Comparison of ENCODE assay signal across 8 cellular contexts in the genomic region with DNA sequence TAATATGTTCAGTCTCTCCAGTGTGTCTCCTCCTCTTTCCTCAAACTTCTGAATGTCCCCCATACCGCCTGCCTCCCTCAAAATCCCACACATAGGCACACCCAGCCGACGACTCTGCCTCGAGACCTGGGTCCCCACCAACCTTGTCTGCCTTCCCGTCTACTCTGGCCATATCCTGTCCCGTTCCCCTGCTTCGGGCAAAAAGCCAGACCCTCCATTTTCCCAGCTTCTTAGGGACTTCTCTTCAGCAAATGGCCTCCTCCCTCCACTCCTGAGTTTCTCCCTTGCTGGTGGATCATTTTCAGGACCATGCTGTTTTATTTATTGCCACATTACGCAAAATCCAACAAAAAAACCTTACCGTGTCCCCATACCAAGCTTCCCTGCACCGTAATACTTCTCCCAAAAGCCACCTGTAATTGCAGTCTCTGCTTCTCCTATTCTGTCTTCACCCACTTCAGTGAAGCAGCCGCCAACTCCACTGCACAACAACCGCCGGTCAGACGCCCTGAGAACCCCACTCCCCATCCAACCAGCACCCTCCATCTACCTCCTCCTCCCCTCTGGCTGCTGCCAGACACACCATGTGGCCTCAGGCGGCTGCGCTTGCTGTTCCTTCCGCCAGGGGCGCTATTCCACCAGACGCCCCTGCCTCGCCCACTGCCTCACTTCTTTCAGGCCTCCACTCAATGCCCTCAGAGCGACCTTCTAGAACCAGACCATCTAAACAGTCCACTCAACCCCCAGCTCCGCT.
DNase-seq lines count a peak whose midpoint lies in the region; ATAC-seq, FAIRE-seq and TF ChIP-seq lines count a peak whose summit lies in the region.

No MANE protein-coding gene starts in this region.

- no peaks in the 10 kb centered on the region for H3K27me3 ChIP-seq in MM.1S (replicated peaks; ENCODE audit: insufficient read depth, low read length)
- H3K27me3 ChIP-seq in right atrium auricular region = no peaks in the 10 kb centered on the region
- H3K27me3 ChIP-seq in small intestine (ENCODE audit: control insufficient read depth in 2 of 2, insufficient read depth in 2 of 2, low read length in 2 of 2) = no peaks in the 10 kb centered on the region

- no peaks in the 10 kb centered on the region for H4K20me1 ChIP-seq in MM.1S (ENCODE audit: insufficient read depth, low read length)

- no peak overlapping the region for H3K9ac ChIP-seq in MM.1S (ENCODE audit: low read length)

- H3K36me3 ChIP-seq in MM.1S (replicated peaks; ENCODE audit: insufficient read depth, low read length) = no peaks in the 10 kb centered on the region
- no peaks in the 10 kb centered on the region for H3K36me3 ChIP-seq in right atrium auricular region
- H3K36me3 ChIP-seq in small intestine (ENCODE audit: control insufficient read depth in 2 of 2, insufficient read depth in 2 of 2, low read length in 2 of 2) = peaks cover 0 to 1% of the 10 kb centered on the region in 2 donors

- no peaks in the 10 kb centered on the region for H3F3A ChIP-seq in MM.1S (ENCODE audit: insufficient read depth, low read length)

- no peaks in the 10 kb centered on the region for H3K9me3 ChIP-seq in MM.1S (replicated peaks; ENCODE audit: insufficient read depth, low read length)
- H3K9me3 ChIP-seq in right atrium auricular region = no peaks in the 10 kb centered on the region
- no peaks in the 10 kb centered on the region for H3K9me3 ChIP-seq in small intestine (ENCODE audit: control insufficient read depth, low read depth)

- H3K79me2 ChIP-seq in MM.1S (ENCODE audit: low read length) = no peaks in the 10 kb centered on the region

- ATAC-seq in GM21737 (IDR thresholded peaks at IDR 0.05; ENCODE audit: unreplicated experiment) = no peak

- DNase-seq in ELF-1 (ENCODE audit: low read depth, low spot score) = peak; percentile 92
- peak; percentile 25 for DNase-seq in H4 (ENCODE audit: low spot score)
- peak; percentile 56 for DNase-seq in MM.1S
- peak; percentile 36 for DNase-seq in activated CD8-positive, alpha-beta memory T cell treated with anti-CD3 and anti-CD28 coated beads, Interleukin-2, amount 50 U/mL, for 4 hours
- DNase-seq in right atrium auricular region (ENCODE audit: low spot score) = no peak
- DNase-seq in stimulated activated CD4-positive, alpha-beta T cell treated with anti-CD3 and anti-CD28 coated beads, TNF-alpha, amount 100 ng/mL, for 48 hours (ENCODE audit: low read depth in 3 of 3) = peak; percentile 17 to 31 (median 29)
- DNase-seq in small intestine = no peak

- WGBS in small intestine, 3 donors = 70 to 95% (median 87%) methylated on average over 21 to 22 of the region's 22 CpGs

- H3K27ac ChIP-seq in MM.1S (ENCODE audit: low read length) (no peak overlapping the region), right atrium auricular region (no peak overlapping the region), small intestine (ENCODE audit: low read depth in 1 of 2, low read length in 1 of 2) (no peak overlapping the region)

- H3K9me2 ChIP-seq in MM.1S (replicated peaks; ENCODE audit: insufficient read depth, low read length) = no peaks in the 10 kb centered on the region

- H3K4me2 ChIP-seq in MM.1S (ENCODE audit: low read depth, low read length) = no peak overlapping the region

- H3K4me1 ChIP-seq in MM.1S (ENCODE audit: low read length) (no peaks in the 10 kb centered on the region), right atrium auricular region (no peaks in the 10 kb centered on the region), small intestine (ENCODE audit: control insufficient read depth in 2 of 2, insufficient read depth in 1 of 2, low read depth in 1 of 2, low read length in 1 of 2) (no peaks in the 10 kb centered on the region)

- TF ChIP-seq CTCF in MM.1S (IDR thresholded peaks at IDR 0.05; ENCODE audit: low read length) (peak; percentile 95), right atrium auricular region (IDR thresholded peaks at IDR 0.05) (peak; percentile 17 to 60)

- no peak for FAIRE-seq in small intestine (lab: Jason Lieb, UNC)

- H2AFZ ChIP-seq in MM.1S (ENCODE audit: low read length) = no peak overlapping the region

- no peak overlapping the region for H3K4me3 ChIP-seq in MM.1S (ENCODE audit: low read length)
- H3K4me3 ChIP-seq in right atrium auricular region = no peak overlapping the region
- H3K4me3 ChIP-seq in small intestine (ENCODE audit: low read depth in 1 of 2, low read length in 2 of 2) = no peak overlapping the region

Comparison
In these comparisons a context has a peak if more than half of its experiments do, and no peak if none do; other contexts are left out.
1. DNase-seq: peak in ELF-1 (single experiment), H4 (single experiment), MM.1S (single experiment), activated CD8-positive, alpha-beta memory T cell treated with anti-CD3 and anti-CD28 coated beads, Interleukin-2, amount 50 U/mL, for 4 hours (single experiment) and stimulated activated CD4-positive, alpha-beta T cell treated with anti-CD3 and anti-CD28 coated beads, TNF-alpha, amount 100 ng/mL, for 48 hours (3 of 3); none in right atrium auricular region (single experiment) and small intestine (single experiment).